8 cellular contexts compared by ENCODE assay signal in the genomic region with DNA sequence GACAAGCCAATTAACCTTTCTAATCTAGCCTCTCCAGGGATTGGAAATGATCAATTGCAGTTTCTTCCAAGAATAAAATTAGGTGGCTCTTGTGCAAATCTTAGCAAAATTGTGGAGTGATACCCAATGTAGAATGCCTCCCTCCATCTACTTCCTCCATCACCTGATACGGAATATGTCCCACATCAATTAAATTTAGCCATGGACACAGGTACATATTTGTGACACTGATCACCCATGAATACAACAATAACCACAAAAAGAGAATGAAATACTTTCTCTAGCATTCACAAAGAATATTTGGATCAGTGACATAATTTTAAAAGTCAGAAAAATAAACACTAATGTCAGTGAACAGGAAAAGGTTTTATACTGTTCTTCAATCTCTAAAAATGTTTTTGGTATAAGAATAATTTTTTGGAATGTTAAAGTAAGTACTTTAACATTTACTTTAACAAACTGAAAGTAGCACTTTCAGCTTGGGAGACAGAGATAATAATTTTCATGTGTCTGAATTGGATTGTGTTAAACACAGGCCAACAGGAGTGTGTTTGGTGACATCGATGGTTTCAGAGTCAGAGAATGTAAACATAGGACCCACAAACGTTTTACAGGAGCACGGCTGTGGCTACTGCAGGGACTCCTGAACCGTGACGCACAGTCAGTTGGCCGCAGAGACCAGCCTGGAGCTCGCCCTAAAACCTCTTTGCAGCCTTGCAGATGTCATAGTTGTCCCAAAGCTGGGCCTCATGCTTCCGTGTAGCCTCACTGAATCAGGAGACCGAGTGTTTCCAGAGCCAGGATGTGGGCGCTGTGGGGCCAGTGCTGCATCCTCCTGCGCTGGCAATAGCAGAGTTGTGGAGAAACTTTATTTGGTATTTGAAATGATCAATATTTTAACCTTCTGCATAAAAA. TPM values are rescaled to one million over a fixed set of nuclear protein-coding genes. Genes with fewer than 3 reads are reported as not detected.
DNase-seq lines count a peak whose midpoint lies in the region; ATAC-seq and TF ChIP-seq lines count a peak whose summit lies in the region.

No MANE protein-coding gene starts in this region.

- intact Hi-C loops in left lung (cut with DNase I), result no loop called here

- H3K27me3 ChIP-seq in fibroblast of lung (ENCODE audit: control insufficient read depth, insufficient read depth, low read length) (peaks cover 4% of the 10 kb centered on the region), left lung (peaks cover 50 to 90% of the 10 kb centered on the region in 2 donors)

- H3K9me3 ChIP-seq in fibroblast of lung (ENCODE audit: control insufficient read depth, insufficient read depth, low read depth, low read length) (no peaks in the 10 kb centered on the region), left lung (no peaks in the 10 kb centered on the region)

- peak overlapping the region in 2 of 4 experiments; percentile 21 to 40 for H3K4me3 ChIP-seq in fibroblast of lung (replicated peaks in 1 of 4; ENCODE audit: control extremely low read depth in 1 of 4, insufficient read depth in 1 of 4, low read depth in 3 of 4, low read length in 4 of 4)
- H3K4me3 ChIP-seq in left lung, result no peak overlapping the region

- ATAC-seq in GM21576 (IDR thresholded peaks at IDR 0.05; ENCODE audit: unreplicated experiment) (peak; percentile 91), left lung (no peak)

- H3K36me3 ChIP-seq in fibroblast of lung (ENCODE audit: control insufficient read depth, insufficient read depth, low read length), result no peaks in the 10 kb centered on the region
- no peaks in the 10 kb centered on the region for H3K36me3 ChIP-seq in left lung

- H4K20me1 ChIP-seq in fibroblast of lung (ENCODE audit: control insufficient read depth, extremely low read depth, insufficient read depth, low read length), result no peaks in the 10 kb centered on the region

- no peak overlapping the region for H3K27ac ChIP-seq in fibroblast of lung (ENCODE audit: insufficient read depth, low read length)
- H3K27ac ChIP-seq in left lung, result no peak overlapping the region

- peak overlapping the region; percentile 70 for H3K4me2 ChIP-seq in fibroblast of lung (ENCODE audit: extremely low read depth, insufficient read depth, low read length)

- no peaks in the 10 kb centered on the region for H3K4me1 ChIP-seq in fibroblast of lung (ENCODE audit: control insufficient read depth, extremely low read depth, insufficient read depth, low read length)
- H3K4me1 ChIP-seq in left lung, result no peaks in the 10 kb centered on the region

- H3K79me2 ChIP-seq in fibroblast of lung (ENCODE audit: control insufficient read depth, insufficient read depth, low read length), result no peaks in the 10 kb centered on the region

- in situ Hi-C loops in G401 (cut with HindIII; ENCODE audit: low sequenced_read_pairs), result no loop called here

- H3K9ac ChIP-seq in fibroblast of lung (ENCODE audit: insufficient read depth, low read length), result no peak overlapping the region

- H2AFZ ChIP-seq in fibroblast of lung (ENCODE audit: low read length), result peak overlapping the region; percentile 39

- peak; percentile 96 for DNase-seq in ELR (ENCODE audit: low read depth)
- peak; percentile 61 to 68 for DNase-seq in Kasumi-1 (lab: John Stamatoyannopoulos, UW)
- peak; percentile 84 to 91 for DNase-seq in fibroblast of lung (ENCODE audit: low read depth in 2 of 2)
- no peak for DNase-seq in SW 1271 (lab: John Stamatoyannopoulos, UW)
- DNase-seq in DMS 273 (lab: John Stamatoyannopoulos, UW; ENCODE audit: unreplicated experiment), result no peak
- no peak for DNase-seq in left lung
- no peak for DNase-seq in G401 (ENCODE audit: low spot score)

- TF ChIP-seq CTCF in fibroblast of lung (conservative IDR thresholded peaks at IDR 0.05 in 1 of 2, IDR thresholded peaks at IDR 0.05 in 1 of 2; ENCODE audit: low read depth in 1 of 2, low read length in 2 of 2) (peak in 1 of 2 donors; percentile 8), left lung (IDR thresholded peaks at IDR 0.05) (no peak)

RNA-seq across cellular contexts. Expression of a gene that starts 7.2 kb away (rescaled TPM):
- total RNA-seq in fibroblast of lung, result under 0.01 TPM in 2 replicates
- polyA plus RNA-seq in fibroblast of lung, result 0.02 and 0.05 TPM in 2 replicates
- 0.03 and 0.06 TPM in 2 replicates for polyA plus RNA-seq in fibroblast of lung (2012)
- polyA minus RNA-seq in fibroblast of lung (ENCODE audit: low replicate concordance), result 0.04 and 0.33 TPM in 2 replicates
- under 1 TPM; 0.55 to 0.65 TPM for total RNA-seq in left lung
- 2.4 and 2.7 TPM in 2 replicates for total RNA-seq in G401 (2014; rRNA removed; shearing (Covaris generic))

Comparison
In these comparisons a context has a peak if more than half of its experiments do, and no peak if none do; other contexts are left out.
1. DNase-seq: peak in ELR (single experiment), Kasumi-1 (2 of 2) and fibroblast of lung (2 of 2); none in SW 1271 (0 of 2), DMS 273 (single experiment), left lung (0 of 2) and G401 (single experiment).